In genomic region chr9:37529111-37529510, GRCh38 we compare ENCODE assay signal across 9 cellular contexts. TPM values are rescaled to one million over a fixed set of nuclear protein-coding genes. Genes with fewer than 3 reads are reported as not detected.
A peak's percentile ranks its signal among the peaks of the same experiment; 100 is the strongest.
DNase-seq lines count a peak whose midpoint lies in the region; ATAC-seq and TF ChIP-seq lines count a peak whose summit lies in the region.
"Had no signal": no experiment of that assay in that cellular context is flagged by ENCODE, and none has a peak within 500 bp of the region (broad histone marks: within the 10 kb centered on the region; RNA-seq: fewer than 3 reads in every experiment).

No MANE protein-coding gene starts in this region.

- H3K4me3 Mint-ChIP-seq in activated CD4-positive, alpha-beta memory T cell treated with anti-CD3 and anti-CD28 coated beads for 36 hours: peak overlapping the region; percentile 71
- H3K4me3 Mint-ChIP-seq: natural killer cell had no signal

- intact Hi-C loops in activated CD4-positive, alpha-beta memory T cell treated with anti-CD3 and anti-CD28 coated beads for 36 hours (cut with micrococcal nuclease): loop anchor here (1.0 to 5.0 kb wide), 4 partner anchors 44 to 64 kb away; partner anchors contain the start of genes FBXO10, POLR1E, TOMM5 and ZBTB5

- H3K27ac Mint-ChIP-seq in activated CD4-positive, alpha-beta memory T cell treated with anti-CD3 and anti-CD28 coated beads for 36 hours: peak overlapping the region; percentile 94
- H3K27ac Mint-ChIP-seq: natural killer cell had no signal

- CTCF ChIA-PET in GM10248 (lab: Yijun Ruan, JAX): no interaction called here
- CTCF ChIA-PET in activated CD4-positive, alpha-beta memory T cell treated with anti-CD3 and anti-CD28 coated beads for 36 hours (lab: Charles Lee): no interaction called here

- TF ChIP-seq CTCF in GM10248 (IDR thresholded peaks at IDR 0.05; ENCODE audit: control extremely low read depth, extremely low read depth, low read depth, missing control alignments): no peak

- POLR2A ChIA-PET in GM10248 (lab: Yijun Ruan, JAX): interaction anchor here (0.6 kb wide), 1 partner anchor 40 kb away, joined by 3 read pairs; no protein-coding TSS in a partner anchor
- POLR2A ChIA-PET in activated CD4-positive, alpha-beta memory T cell treated with anti-CD3 and anti-CD28 coated beads for 36 hours (lab: Charles Lee): interaction anchor here (1.6 kb wide), 1 partner anchor 64 kb away, joined by 3 read pairs; the partner anchor contains the start of gene ZBTB5

- peak; percentile 37 for ATAC-seq in HG03108 (IDR thresholded peaks at IDR 0.05; ENCODE audit: unreplicated experiment)
- no peak for ATAC-seq in HG03457 (IDR thresholded peaks at IDR 0.05; ENCODE audit: unreplicated experiment)

- H3K9me3 Mint-ChIP-seq in activated CD4-positive, alpha-beta memory T cell treated with anti-CD3 and anti-CD28 coated beads for 36 hours: no peaks in the 10 kb centered on the region
- H3K9me3 Mint-ChIP-seq: natural killer cell had no signal

- peaks cover 5% of the 10 kb centered on the region for H3K36me3 Mint-ChIP-seq in activated CD4-positive, alpha-beta memory T cell treated with anti-CD3 and anti-CD28 coated beads for 36 hours
- H3K36me3 Mint-ChIP-seq: natural killer cell had no signal

- H3K27me3 Mint-ChIP-seq in activated CD4-positive, alpha-beta memory T cell treated with anti-CD3 and anti-CD28 coated beads for 36 hours: no peaks in the 10 kb centered on the region

- peak; percentile 81 for DNase-seq in GM10248 (ENCODE audit: extremely low spot score)
- DNase-seq in activated CD4-positive, alpha-beta memory T cell treated with anti-CD3 and anti-CD28 coated beads for 36 hours: peak; percentile 93
- DNase-seq in germinal center (ENCODE audit: low spot score): peak; percentile 87
- DNase-seq in stimulated activated CD8-positive, alpha-beta memory T cell treated with anti-CD3 and anti-CD28 coated beads, Interleukin-4, amount 100 ng/mL, for 4 hours (ENCODE audit: low read depth in 2 of 2, low spot score in 1 of 2): peak; percentile 34 to 50
- DNase-seq in NCI-H345 (lab: John Stamatoyannopoulos, UW): no peak
- no peak for DNase-seq in SHP77 treated with DMSO at 0.1 percent for 48 hours (lab: John Stamatoyannopoulos, UW)
- DNase-seq: natural killer cell had no signal

- peaks cover 42% of the 10 kb centered on the region for H3K4me1 Mint-ChIP-seq in activated CD4-positive, alpha-beta memory T cell treated with anti-CD3 and anti-CD28 coated beads for 36 hours (ENCODE audit: low read depth)

RNA-seq across cellular contexts. Expression of gene POLR1E, which starts 43.4 kb away (rescaled TPM):
- 10 to 100 TPM; 56.7 to 58.0 TPM for total RNA-seq in activated CD4-positive, alpha-beta memory T cell treated with anti-CD3 and anti-CD28 coated beads for 36 hours

RNA-seq across cellular contexts. Expression of gene FBXO10, which starts 47.1 kb away (rescaled TPM):
- total RNA-seq in activated CD4-positive, alpha-beta memory T cell treated with anti-CD3 and anti-CD28 coated beads for 36 hours: 1 to 10 TPM; 3.6 to 3.9 TPM

Comparison
In these comparisons a context has a peak if more than half of its experiments do, and no peak if none do; other contexts are left out.
1. DNase-seq: peak in GM10248 (single experiment), activated CD4-positive, alpha-beta memory T cell treated with anti-CD3 and anti-CD28 coated beads for 36 hours (single experiment), germinal center (single experiment) and stimulated activated CD8-positive, alpha-beta memory T cell treated with anti-CD3 and anti-CD28 coated beads, Interleukin-4, amount 100 ng/mL, for 4 hours (2 of 2); none in NCI-H345 (single experiment) and SHP77 treated with DMSO at 0.1 percent for 48 hours (single experiment).